ENCODE assay signal across 37 cellular contexts in genomic region chr6:146955570-146955969, GRCh38.
"Had no signal": no experiment of that assay in that cellular context is flagged by ENCODE, and none has a peak within 500 bp of the region (broad histone marks: within the 10 kb centered on the region; RNA-seq: fewer than 3 reads in every experiment).

No MANE protein-coding gene starts in this region.

- H3K4me1 Mint-ChIP-seq: activated B cell treated with CpG ODN at 0.5 μM for 24 hours; activated T-helper 17 cell treated with anti-CD3 and anti-CD28 coated beads, Interleukin-2, amount 50 U/mL, for 72 hours had no signal

- ATAC-seq: activated CD8-positive, alpha-beta T cell treated with anti-CD3 and anti-CD28 coated beads for 36 hours; activated naive CD4-positive, alpha-beta T cell treated with anti-CD3 and anti-CD28 coated beads, Interleukin-2, amount 50 U/mL, for 72 hours; activated T-cell treated with anti-CD3 and anti-CD28 coated beads, Interleukin-2, amount 50 U/mL, for 4 hours; activated T-cell treated with anti-CD3 and anti-CD28 coated beads, Interleukin-2, amount 50 U/mL, for 72 hours; activated T-helper 17 cell treated with anti-CD3 and anti-CD28 coated beads, Interleukin-2, amount 50 U/mL, for 72 hours; body of pancreas had no signal

- H3K36me3 Mint-ChIP-seq: activated CD4-positive, alpha-beta memory T cell treated with anti-CD3 and anti-CD28 coated beads for 36 hours; activated naive CD4-positive, alpha-beta T cell treated with anti-CD3 and anti-CD28 coated beads, Interleukin-2, amount 50 U/mL, for 72 hours; activated naive CD8-positive, alpha-beta T cell treated with anti-CD3 and anti-CD28 coated beads for 36 hours had no signal

- H3K27ac Mint-ChIP-seq: activated B cell treated with CpG ODN at 0.5 μM for 24 hours; activated CD4-positive, alpha-beta memory T cell treated with anti-CD3 and anti-CD28 coated beads for 36 hours; activated CD4-positive, alpha-beta T cell treated with anti-CD3 and anti-CD28 coated beads, Interleukin-2, amount 10 ng/mL, durations not matched to agents 24 days and 14 days; activated CD8-positive, alpha-beta T cell treated with anti-CD3 and anti-CD28 coated beads for 36 hours; activated naive CD4-positive, alpha-beta T cell treated with anti-CD3 and anti-CD28 coated beads for 36 hours; activated naive CD4-positive, alpha-beta T cell treated with anti-CD3 and anti-CD28 coated beads, Interleukin-2, amount 50 U/mL, for 72 hours; activated naive CD8-positive, alpha-beta T cell treated with anti-CD3 and anti-CD28 coated beads for 36 hours; activated T-cell treated with anti-CD3 and anti-CD28 coated beads, Interleukin-2, amount 50 U/mL, for 72 hours; activated T-helper 1 cell treated with anti-CD3 and anti-CD28 coated beads, Interleukin-12 subunit alpha, Interleukin-12 subunit beta, Interleukin-2, Interleukin-4 antibody, amounts not matched to agents 30 ng/mL and 10 ng/mL and 1 ng/mL, durations not matched to agents 14 hours and 24 hours and 36 hours; activated T-helper 17 cell treated with anti-CD3 and anti-CD28 coated beads, Interleukin-2, amount 50 U/mL, for 72 hours; T-helper 1 cell treated with Interleukin-12 subunit alpha and Interleukin-12 subunit beta and Interleukin-4 antibody, amounts not matched to agents 30 μg/mL and 1 μg/mL, for 36 hours; T-helper 2 cell treated with Interferon-gamma antibody and Interleukin-4, amounts not matched to agents 5 μg/mL and 100 μg/mL, for 36 hours had no signal

- H3K27ac ChIP-seq: adrenal gland, body of pancreas, brain microvascular endothelial cell, breast epithelium, VCaP had no signal

- H3K36me3 ChIP-seq: adrenal gland, brain microvascular endothelial cell, breast epithelium had no signal

- H3K4me3 Mint-ChIP-seq: activated B cell treated with CpG ODN at 0.5 μM for 24 hours; activated CD4-positive, alpha-beta memory T cell treated with anti-CD3 and anti-CD28 coated beads for 36 hours; activated CD4-positive, alpha-beta T cell treated with anti-CD3 and anti-CD28 coated beads, Interleukin-2, amount 10 ng/mL, durations not matched to agents 24 days and 14 days; activated CD8-positive, alpha-beta T cell treated with anti-CD3 and anti-CD28 coated beads for 36 hours; activated naive CD4-positive, alpha-beta T cell treated with anti-CD3 and anti-CD28 coated beads for 36 hours; activated naive CD8-positive, alpha-beta T cell treated with anti-CD3 and anti-CD28 coated beads for 36 hours; activated T-cell treated with anti-CD3 and anti-CD28 coated beads, Interleukin-2, amount 50 U/mL, for 4 hours; activated T-cell treated with anti-CD3 and anti-CD28 coated beads, Interleukin-2, amount 50 U/mL, for 72 hours; activated T-helper 1 cell treated with anti-CD3 and anti-CD28 coated beads, Interleukin-12 subunit alpha, Interleukin-12 subunit beta, Interleukin-2, Interleukin-4 antibody, amounts not matched to agents 30 ng/mL and 10 ng/mL and 1 ng/mL, durations not matched to agents 14 hours and 24 hours and 36 hours; activated T-helper 17 cell treated with anti-CD3 and anti-CD28 coated beads, Interleukin-2, amount 50 U/mL, for 72 hours; T-helper 1 cell treated with Interleukin-12 subunit alpha and Interleukin-12 subunit beta and Interleukin-4 antibody, amounts not matched to agents 30 μg/mL and 1 μg/mL, for 36 hours; T-helper 2 cell treated with Interferon-gamma antibody and Interleukin-4, amounts not matched to agents 5 μg/mL and 100 μg/mL, for 36 hours had no signal

- FAIRE-seq: astrocyte, TTC549 had no signal

- H3K9me3 ChIP-seq: adrenal gland, body of pancreas, breast epithelium had no signal

- H3K4me1 ChIP-seq: body of pancreas, breast epithelium had no signal

- H3K27me3 ChIP-seq: adrenal gland, body of pancreas, brain microvascular endothelial cell, breast epithelium had no signal

- H3K9me3 Mint-ChIP-seq: activated B cell treated with CpG ODN at 0.5 μM for 24 hours; activated CD4-positive, alpha-beta memory T cell treated with anti-CD3 and anti-CD28 coated beads for 36 hours; activated CD8-positive, alpha-beta T cell treated with anti-CD3 and anti-CD28 coated beads for 36 hours; activated naive CD4-positive, alpha-beta T cell treated with anti-CD3 and anti-CD28 coated beads for 36 hours; activated naive CD4-positive, alpha-beta T cell treated with anti-CD3 and anti-CD28 coated beads, Interleukin-2, amount 50 U/mL, for 72 hours; activated naive CD8-positive, alpha-beta T cell treated with anti-CD3 and anti-CD28 coated beads for 36 hours; activated T-cell treated with anti-CD3 and anti-CD28 coated beads, Interleukin-2, amount 50 U/mL, for 4 hours; activated T-cell treated with anti-CD3 and anti-CD28 coated beads, Interleukin-2, amount 50 U/mL, for 72 hours; activated T-helper 1 cell treated with anti-CD3 and anti-CD28 coated beads, Interleukin-12 subunit alpha, Interleukin-12 subunit beta, Interleukin-2, Interleukin-4 antibody, amounts not matched to agents 30 ng/mL and 10 ng/mL and 1 ng/mL, durations not matched to agents 14 hours and 24 hours and 36 hours; activated T-helper 17 cell treated with anti-CD3 and anti-CD28 coated beads, Interleukin-2, amount 50 U/mL, for 72 hours; T-helper 2 cell treated with Interferon-gamma antibody and Interleukin-4, amounts not matched to agents 5 μg/mL and 100 μg/mL, for 36 hours had no signal

- H3K27me3 Mint-ChIP-seq: activated CD4-positive, alpha-beta memory T cell treated with anti-CD3 and anti-CD28 coated beads for 36 hours; activated CD4-positive, alpha-beta T cell treated with anti-CD3 and anti-CD28 coated beads, Interleukin-2, amount 10 ng/mL, durations not matched to agents 24 days and 14 days; activated CD8-positive, alpha-beta T cell treated with anti-CD3 and anti-CD28 coated beads for 36 hours; activated naive CD8-positive, alpha-beta T cell treated with anti-CD3 and anti-CD28 coated beads for 36 hours; activated T-helper 17 cell treated with anti-CD3 and anti-CD28 coated beads, Interleukin-2, amount 50 U/mL, for 72 hours had no signal

- H3K4me3 ChIP-seq: adrenal gland, body of pancreas, breast epithelium had no signal

- DNase-seq: activated B cell treated with CpG ODN at 0.5 μM for 24 hours; activated CD4-positive, alpha-beta memory T cell treated with anti-CD3 and anti-CD28 coated beads for 36 hours; activated CD4-positive, alpha-beta T cell treated with anti-CD3 and anti-CD28 coated beads for 4 hours; activated CD4-positive, alpha-beta T cell treated with anti-CD3 and anti-CD28 coated beads, Interleukin-2, amount 10 ng/mL, durations not matched to agents 24 days and 14 days; activated CD4-positive, alpha-beta T cell treated with anti-CD3 and anti-CD28 coated beads, Interleukin-2, amount 50 U/mL, for 1 hour; activated CD4-positive, alpha-beta T cell treated with anti-CD3 and anti-CD28 coated beads, Interleukin-2, amount 50 U/mL, for 4 hours; activated CD4-positive, CD25-positive, alpha-beta regulatory T cell treated with anti-CD3 and anti-CD28 coated beads, Interleukin-2, amount 50 U/mL, for 72 hours; activated CD8-positive, alpha-beta memory T cell treated with anti-CD3 and anti-CD28 coated beads, Interleukin-2, amount 50 U/mL, for 4 hours; activated CD8-positive, alpha-beta T cell treated with anti-CD3 and anti-CD28 coated beads for 36 hours; activated effector memory CD4-positive, alpha-beta T cell treated with anti-CD3 and anti-CD28 coated beads, Interleukin-2, amount 50 U/mL, for 16 hours; activated gamma-delta T cell treated with Interleukin-2 at 50 U/mL for 16 hours; activated naive CD4-positive, alpha-beta T cell; activated naive CD4-positive, alpha-beta T cell treated with anti-CD3 and anti-CD28 coated beads for 36 hours; activated naive CD4-positive, alpha-beta T cell treated with anti-CD3 and anti-CD28 coated beads, Interleukin-2, amount 50 U/mL, for 16 hours; activated naive CD8-positive, alpha-beta T cell treated with anti-CD3 and anti-CD28 coated beads for 36 hours; activated T-cell treated with anti-CD3 and anti-CD28 coated beads for 4 hours; activated T-cell treated with anti-CD3 and anti-CD28 coated beads, Interleukin-2, amount 50 U/mL, for 1 hour; activated T-cell treated with anti-CD3 and anti-CD28 coated beads, Interleukin-2, amount 50 U/mL, for 4 hours; activated T-cell treated with anti-CD3 and anti-CD28 coated beads, Interleukin-2, amount 50 U/mL, for 72 hours; adrenal gland; amniotic stem cell; aorta; body of pancreas; brain microvascular endothelial cell; central memory CD4-positive, alpha-beta T cell; T-helper 1 cell; T-helper 2 cell; T-helper 9 cell had no signal
